In genomic region chr11:77994434-77995362, GRCh38 we compare ENCODE assay signal across 8 cellular contexts. TPM values are rescaled to one million over a fixed set of nuclear protein-coding genes. Genes with fewer than 3 reads are reported as not detected.
DNase-seq lines count a peak whose midpoint lies in the region; ATAC-seq, FAIRE-seq and TF ChIP-seq lines count a peak whose summit lies in the region.

TSS of gene INTS4 (minus strand) at chr11:77994668. CDS start at chr11:77994643, 25 bp downstream.

- H3K27me3 ChIP-seq in BE2C (no peaks in the 10 kb centered on the region), kidney epithelial cell (ENCODE audit: control insufficient read depth, insufficient read depth, low read length) (no peaks in the 10 kb centered on the region)

- H3K36me3 ChIP-seq in BE2C (peaks cover 9% of the 10 kb centered on the region), kidney epithelial cell (ENCODE audit: control insufficient read depth, insufficient read depth, low read length) (no peaks in the 10 kb centered on the region)

- DNase-seq in BE2C (peak; percentile 100), GM19239 (ENCODE audit: insufficient read length, low spot score) (peak; percentile 81), NCI-H524 treated with DMSO at 0.1 percent for 48 hours (lab: John Stamatoyannopoulos, UW) (peak; percentile 98), kidney epithelial cell (ENCODE audit: low read depth) (peak; percentile 99)
- peak; percentile 95 to 97 for DNase-seq in activated CD4-positive, alpha-beta T cell treated with anti-CD3 and anti-CD28 coated beads for 4 hours
- DNase-seq in stimulated activated CD4-positive, alpha-beta T cell treated with anti-CD3 and anti-CD28 coated beads, Interleukin-15, amount 100 ng/mL, for 48 hours (ENCODE audit: low read depth in 2 of 2), result peak; percentile 96 to 99

- ATAC-seq in HG03457 (IDR thresholded peaks at IDR 0.05; ENCODE audit: unreplicated experiment), result peak; percentile 92

- H3K4me3 ChIP-seq in BE2C (ENCODE audit: low read depth, low read length) (peak within 1 kb of the TSS; percentile 83), kidney epithelial cell (ENCODE audit: low read depth, low read length) (peak within 1 kb of the TSS; percentile 77)

- TF ChIP-seq CTCF in BE2C (IDR thresholded peaks at IDR 0.05; ENCODE audit: low read depth, low read length) (no peak; the same call in 1 of the 2 replicates), kidney epithelial cell (IDR thresholded peaks at IDR 0.05; ENCODE audit: insufficient read depth, low read length, poor library complexity, severe bottlenecking) (no peak)

- peak within 1 kb of the TSS; percentile 94 for H3K27ac ChIP-seq in cingulate gyrus (ENCODE audit: low read depth, low read length)

- no peaks in the 10 kb centered on the region for H3K4me1 ChIP-seq in BE2C

- peak; percentile 93 for FAIRE-seq in GM19239 (lab: Jason Lieb, UNC)

- no peaks in the 10 kb centered on the region for H3K9me3 ChIP-seq in BE2C

RNA-seq across cellular contexts. Expression of gene INTS4, which starts in this region (rescaled TPM):
- polyA plus RNA-seq in BE2C (2012; ENCODE audit: insufficient read depth, insufficient read length, low read depth), result 56.4 TPM
- total RNA-seq in kidney epithelial cell, result 22.8 and 32.5 TPM in 2 replicates

Comparison
In these comparisons a context has a peak if more than half of its experiments do, and no peak if none do; other contexts are left out.
1. Peak in every context shown above with its lines: DNase-seq, ATAC-seq, H3K4me3 ChIP-seq and H3K27ac ChIP-seq.